Comparison of ENCODE assay signal across 1 cellular context in genomic region chr11:46695345-46696211, GRCh38.
TF ChIP-seq lines count a peak whose summit lies in the region.

No MANE protein-coding gene starts in this region.

TF ChIP-seq in HepG2, 621 proteins besides CTCF, POLR2A, EP300 and RAD21 (continued from another document and continues in another):
- TF ChIP-seq BRF2 (CRISPR knock-in tag; IDR thresholded peaks at IDR 0.05) (no peak), ZNF335 (CRISPR knock-in tag; IDR thresholded peaks at IDR 0.05) (peak; percentile 65; the same call in 1 of the 2 replicates), REL (CRISPR knock-in tag; conservative IDR thresholded peaks at IDR 0.05) (no peak), ZBTB37 (CRISPR knock-in tag; IDR thresholded peaks at IDR 0.05) (0 out of 2 replicates have a peak, but pooled peaks have one; percentile 61), ZBTB21 (CRISPR knock-in tag; IDR thresholded peaks at IDR 0.05) (peak; percentile 39; the same call in 1 of the 2 replicates), SOX5 (CRISPR knock-in tag; IDR thresholded peaks at IDR 0.05; ENCODE audit: borderline replicate concordance) (peak; percentile 63; the same call in 1 of the 2 replicates), RXRA (CRISPR knock-in tag; IDR thresholded peaks at IDR 0.05) (peak; percentile 42; the same call in 1 of the 2 replicates), FOXC1 (CRISPR knock-in tag; IDR thresholded peaks at IDR 0.05; ENCODE audit: borderline replicate concordance) (no peak), CREM (IDR thresholded peaks at IDR 0.05) (no peak; the same call in 1 of the 2 replicates), CREM (CRISPR knock-in tag; IDR thresholded peaks at IDR 0.05) (no peak), MAFF (IDR thresholded peaks at IDR 0.05; ENCODE audit: low read depth, low read length) (no peak), PRDM10 (CRISPR knock-in tag; IDR thresholded peaks at IDR 0.05; ENCODE audit: low read depth) (no peak), PTBP1 (IDR thresholded peaks at IDR 0.05; ENCODE audit: low read depth, low read length, poor library complexity, severe bottlenecking) (no peak), MBD4 (IDR thresholded peaks at IDR 0.05; ENCODE audit: borderline replicate concordance, low read length) (no peak; the same call in 1 of the 2 replicates), DNMT1 (CRISPR knock-in tag; IDR thresholded peaks at IDR 0.05) (no peak), SALL1 (CRISPR knock-in tag; IDR thresholded peaks at IDR 0.05) (peak; percentile 91), SKI (IDR thresholded peaks at IDR 0.05; ENCODE audit: partially characterized antibody) (no peak), TFE3 (CRISPR knock-in tag; IDR thresholded peaks at IDR 0.05) (peak; percentile 88), ZNF512B (CRISPR knock-in tag; IDR thresholded peaks at IDR 0.05; ENCODE audit: borderline replicate concordance) (no peak), FUBP1 (CRISPR knock-in tag; IDR thresholded peaks at IDR 0.05; ENCODE audit: borderline replicate concordance) (no peak), ZNF678 (CRISPR knock-in tag; IDR thresholded peaks at IDR 0.05) (no peak; the same call in 1 of the 2 replicates), SYNCRIP (IDR thresholded peaks at IDR 0.05; ENCODE audit: insufficient read depth, low read depth, low read length) (no peak), STAT6 (CRISPR knock-in tag; IDR thresholded peaks at IDR 0.05; ENCODE audit: borderline replicate concordance) (no peak), ZZZ3 (CRISPR knock-in tag; IDR thresholded peaks at IDR 0.05; ENCODE audit: borderline replicate concordance) (no peak), ADNP (CRISPR knock-in tag; IDR thresholded peaks at IDR 0.05) (no peak), KAT8 (CRISPR knock-in tag; IDR thresholded peaks at IDR 0.05) (peak; percentile 67), ATRX (CRISPR knock-in tag; IDR thresholded peaks at IDR 0.05; ENCODE audit: borderline replicate concordance) (no peak), TAF15 (IDR thresholded peaks at IDR 0.05; ENCODE audit: low read depth, low read length, poor library complexity, severe bottlenecking) (no peak), SOX6 (IDR thresholded peaks at IDR 0.05) (no peak), SOX6 (CRISPR knock-in tag; IDR thresholded peaks at IDR 0.05) (no peak), FOXM1 (CRISPR knock-in tag; IDR thresholded peaks at IDR 0.05) (no peak), GATAD2A (CRISPR knock-in tag; IDR thresholded peaks at IDR 0.05) (peak; percentile 79), CAMTA2 (CRISPR knock-in tag; IDR thresholded peaks at IDR 0.05; ENCODE audit: borderline replicate concordance) (no peak), PREB (CRISPR knock-in tag; IDR thresholded peaks at IDR 0.05) (no peak), NBN (conservative IDR thresholded peaks at IDR 0.05) (no peak), POGZ (CRISPR knock-in tag; IDR thresholded peaks at IDR 0.05) (no peak), HDAC2 (CRISPR knock-in tag; IDR thresholded peaks at IDR 0.05) (peak; percentile 44; the same call in 1 of the 2 replicates), STAG1 (CRISPR knock-in tag; IDR thresholded peaks at IDR 0.05) (no peak), ZSCAN22 (CRISPR knock-in tag; IDR thresholded peaks at IDR 0.05) (no peak), ZNF780A (CRISPR knock-in tag; IDR thresholded peaks at IDR 0.05) (no peak), ZNF446 (CRISPR knock-in tag; IDR thresholded peaks at IDR 0.05) (no peak), ZNF567 (CRISPR knock-in tag; IDR thresholded peaks at IDR 0.05; ENCODE audit: borderline replicate concordance) (0 out of 2 replicates have a peak, but pooled peaks have one; percentile 40), ZNF230 (CRISPR knock-in tag; IDR thresholded peaks at IDR 0.05) (0 out of 2 replicates have a peak, but pooled peaks have one; percentile 6), ZNF781 (CRISPR knock-in tag; IDR thresholded peaks at IDR 0.05; ENCODE audit: borderline replicate concordance, not compliant biosample characterization) (peak; percentile 75), NONO (IDR thresholded peaks at IDR 0.05) (no peak), NONO (CRISPR knock-in tag; conservative IDR thresholded peaks at IDR 0.05) (no peak), TBP (CRISPR knock-in tag; IDR thresholded peaks at IDR 0.05) (no peak), ZNF724P (CRISPR knock-in tag; IDR thresholded peaks at IDR 0.05; ENCODE audit: borderline replicate concordance) (no peak), ZFP90 (CRISPR knock-in tag; IDR thresholded peaks at IDR 0.05; ENCODE audit: borderline replicate concordance) (peak; percentile 29; the same call in 1 of the 2 replicates), ZFP1 (CRISPR knock-in tag; IDR thresholded peaks at IDR 0.05) (no peak)
